Comparison of ENCODE assay signal across 21 cellular contexts in the genomic region with DNA sequence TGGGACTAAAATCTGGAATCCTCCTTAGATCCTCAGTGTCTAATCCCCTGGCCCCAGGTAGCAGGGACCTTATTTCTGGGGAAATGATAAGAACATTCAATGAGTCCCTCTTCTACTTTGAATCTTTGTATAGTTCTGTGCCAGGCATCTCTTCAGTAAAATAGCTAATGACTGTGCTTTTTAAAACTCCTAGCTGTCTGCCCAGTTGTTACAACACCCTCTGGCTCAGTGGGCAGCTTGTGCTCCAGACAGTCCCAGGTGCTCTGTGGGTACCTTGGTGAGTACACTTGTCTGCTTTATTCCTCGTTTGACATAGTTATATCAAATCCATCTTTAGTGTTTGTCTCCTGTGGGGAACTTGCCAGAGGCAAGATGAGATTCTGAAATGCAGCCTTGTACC.
"Had no signal": no experiment of that assay in that cellular context is flagged by ENCODE, and none has a peak within 500 bp of the region (broad histone marks: within the 10 kb centered on the region; RNA-seq: fewer than 3 reads in every experiment).

No MANE protein-coding gene starts in this region.

- H3K27ac Mint-ChIP-seq: effector memory CD8-positive, alpha-beta T cell; mesothelial cell of epicardium; stimulated activated effector memory CD8-positive, alpha-beta T cell treated with anti-CD3 and anti-CD28 coated beads, Interleukin-12 subunit alpha, Interleukin-12 subunit beta, amount 100 ng/mL, for 72 hours had no signal

- H3K27me3 Mint-ChIP-seq: effector memory CD8-positive, alpha-beta T cell had no signal

- H3K27me3 ChIP-seq: stomach, testis, upper lobe of left lung had no signal

- ATAC-seq: effector memory CD8-positive, alpha-beta T cell; lower lobe of right lung; right cardiac atrium had no signal

- H3K27ac ChIP-seq: lower lobe of right lung, testis, WERI-Rb-1 had no signal

- DNase-seq: activated CD4-positive, alpha-beta T cell treated with anti-CD3 and anti-CD28 coated beads for 1 hour; activated CD8-positive, alpha-beta memory T cell treated with anti-CD3 and anti-CD28 coated beads for 24 hours; activated CD8-positive, alpha-beta memory T cell treated with anti-CD3 and anti-CD28 coated beads, Interleukin-2, amount 50 U/mL, for 48 hours; activated effector memory CD4-positive, alpha-beta T cell treated with Interleukin-2 at 50 U/mL for 16 hours; activated naive CD4-positive, alpha-beta T cell treated with anti-CD3 and anti-CD28 coated beads, Interleukin-2, amount 50 U/mL, for 16 hours; activated T-cell treated with anti-CD3 and anti-CD28 coated beads, Interleukin-2, amount 50 U/mL, for 48 hours; effector memory CD8-positive, alpha-beta T cell; glutamatergic neuron; lower lobe of right lung; occipital lobe; right cardiac atrium; small intestine; stimulated activated CD4-positive, alpha-beta T cell treated with anti-CD3 and anti-CD28 coated beads, Interleukin-4, amount 100 ng/mL, for 24 hours; stomach; SW 1271; T-helper 2 cell; testis; upper lobe of left lung; WERI-Rb-1 had no signal

- H3K4me3 ChIP-seq: lower lobe of right lung, stomach, testis, upper lobe of left lung had no signal

- H3K4me1 Mint-ChIP-seq: stimulated activated effector memory CD8-positive, alpha-beta T cell treated with anti-CD3 and anti-CD28 coated beads, Interleukin-12 subunit alpha, Interleukin-12 subunit beta, amount 100 ng/mL, for 72 hours had no signal

- H3K4me3 Mint-ChIP-seq: effector memory CD8-positive, alpha-beta T cell; mesothelial cell of epicardium; stimulated activated effector memory CD8-positive, alpha-beta T cell treated with anti-CD3 and anti-CD28 coated beads, Interleukin-12 subunit alpha, Interleukin-12 subunit beta, amount 100 ng/mL, for 72 hours had no signal

- H3K36me3 ChIP-seq: lower lobe of right lung, stomach, WERI-Rb-1 had no signal

- H3K9me3 ChIP-seq: lower lobe of right lung, stomach, testis, upper lobe of left lung had no signal

- H3K9me3 Mint-ChIP-seq: effector memory CD8-positive, alpha-beta T cell; mesothelial cell of epicardium; stimulated activated effector memory CD8-positive, alpha-beta T cell treated with anti-CD3 and anti-CD28 coated beads, Interleukin-12 subunit alpha, Interleukin-12 subunit beta, amount 100 ng/mL, for 72 hours had no signal

- H3K4me1 ChIP-seq: testis had no signal

- H3K36me3 Mint-ChIP-seq: stimulated activated effector memory CD8-positive, alpha-beta T cell treated with anti-CD3 and anti-CD28 coated beads, Interleukin-12 subunit alpha, Interleukin-12 subunit beta, amount 100 ng/mL, for 72 hours had no signal
